ENCODE assay signal across 1 cellular context in genomic region chr15:52139599-52140462, GRCh38.
TF ChIP-seq lines count a peak whose summit lies in the region.

No MANE protein-coding gene starts in this region.

TF ChIP-seq in K562, 482 proteins besides CTCF, POLR2A, EP300 and RAD21 (continued from another document):
- TF ChIP-seq UBTF (IDR thresholded peaks at IDR 0.05; ENCODE audit: borderline replicate concordance in 1 of 2, low read depth in 2 of 2, low read length in 2 of 2): no peak
- peak; percentile 53; the same call in 1 of the 2 replicates for TF ChIP-seq KAT7 (CRISPR knock-in tag; IDR thresholded peaks at IDR 0.05; ENCODE audit: borderline replicate concordance)
- no peak for TF ChIP-seq CBX1 (IDR thresholded peaks at IDR 0.05; ENCODE audit: low read depth)
- TF ChIP-seq TFAP4 (CRISPR knock-in tag; IDR thresholded peaks at IDR 0.05; ENCODE audit: borderline replicate concordance): peak; percentile 66
- 0 out of 2 replicates have a peak, but pooled peaks have one; percentile 23 for TF ChIP-seq TCF15 (CRISPR knock-in tag; IDR thresholded peaks at IDR 0.05)
- TF ChIP-seq ZEB2 (IDR thresholded peaks at IDR 0.05): no peak
- no peak for TF ChIP-seq ZNF23 (CRISPR knock-in tag; IDR thresholded peaks at IDR 0.05)
- no peak for TF ChIP-seq PHF20 (IDR thresholded peaks at IDR 0.05; ENCODE audit: partially characterized antibody)
- no peak for TF ChIP-seq ILK (tag; IDR thresholded peaks at IDR 0.05; ENCODE audit: borderline replicate concordance, low read depth)
- no peak for TF ChIP-seq ZNF583 (CRISPR knock-in tag; IDR thresholded peaks at IDR 0.05)
- no peak for TF ChIP-seq YBX1 (IDR thresholded peaks at IDR 0.05)
- TF ChIP-seq ZNF592 (IDR thresholded peaks at IDR 0.05): peak; percentile 15; the same call in 1 of the 2 replicates
- no peak for TF ChIP-seq NR2F6 (CRISPR knock-in tag; IDR thresholded peaks at IDR 0.05)
- TF ChIP-seq RB1 (IDR thresholded peaks at IDR 0.05; ENCODE audit: low read depth): peak; percentile 45; the same call in 1 of the 2 replicates
- no peak for TF ChIP-seq BRF2 (IDR thresholded peaks at IDR 0.05; ENCODE audit: borderline replicate concordance, insufficient read depth, insufficient read length)
